Comparison of ENCODE assay signal across 13 cellular contexts in the genomic region with DNA sequence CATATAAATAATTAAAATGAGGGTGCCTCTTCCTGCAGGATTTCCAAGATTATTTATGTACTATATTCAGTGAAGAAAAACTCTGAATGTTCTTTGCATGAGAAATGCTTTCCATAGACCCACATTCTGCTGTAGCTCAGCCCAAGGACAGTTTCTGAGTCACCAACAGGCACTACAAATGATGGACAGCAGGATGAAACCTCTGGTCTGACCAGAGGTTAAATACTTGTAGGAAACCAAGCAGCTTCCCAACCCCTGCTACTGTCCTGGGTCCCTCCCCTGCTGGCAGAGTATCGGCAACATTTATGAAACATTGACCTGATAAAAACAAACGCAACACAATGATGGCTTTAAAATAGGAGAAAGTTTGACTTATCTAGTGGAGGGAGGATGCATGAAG.
"Had no signal": no experiment of that assay in that cellular context is flagged by ENCODE, and none has a peak within 500 bp of the region (broad histone marks: within the 10 kb centered on the region; RNA-seq: fewer than 3 reads in every experiment).

No MANE protein-coding gene starts in this region.

- H3K9me3 ChIP-seq: breast epithelium, right atrium auricular region, upper lobe of left lung had no signal

- H3K27ac Mint-ChIP-seq: activated CD4-positive, alpha-beta T cell treated with anti-CD3 and anti-CD28 coated beads, Interleukin-2, amount 10 ng/mL, durations not matched to agents 7 days and 5 days; activated naive CD4-positive, alpha-beta T cell treated with anti-CD3 and anti-CD28 coated beads, Interleukin-2, amount 50 U/mL, for 24 hours; memory B cell; stimulated activated naive B cell treated with anti-CD40 and anti-IgM and Interleukin-4, amounts not matched to agents 10 μg/mL and 1 μg/mL and 100 μg/mL, for 72 hours; T-helper 17 cell had no signal

- H3K27me3 ChIP-seq: breast epithelium, right atrium auricular region, upper lobe of left lung had no signal

- DNase-seq: activated CD4-positive, alpha-beta T cell treated with anti-CD3 and anti-CD28 coated beads, Interleukin-2, amount 10 ng/mL, durations not matched to agents 7 days and 5 days; activated CD4-positive, CD25-positive, alpha-beta regulatory T cell; activated effector memory CD4-positive, alpha-beta T cell treated with Interleukin-2 at 50 U/mL for 16 hours; amygdala; dermis blood vessel endothelial cell; stimulated activated naive B cell treated with anti-CD40 and anti-IgM and Interleukin-4, amounts not matched to agents 10 μg/mL and 1 μg/mL and 100 μg/mL, for 72 hours; T-helper 17 cell; upper lobe of left lung had no signal

- H3K36me3 Mint-ChIP-seq: activated naive CD4-positive, alpha-beta T cell treated with anti-CD3 and anti-CD28 coated beads, Interleukin-2, amount 50 U/mL, for 24 hours; memory B cell; stimulated activated naive B cell treated with anti-CD40 and anti-IgM and Interleukin-4, amounts not matched to agents 10 μg/mL and 1 μg/mL and 100 μg/mL, for 72 hours had no signal

- H3K4me3 ChIP-seq: breast epithelium, right atrium auricular region, upper lobe of left lung had no signal

- H3K4me1 ChIP-seq: breast epithelium, right atrium auricular region had no signal

- H3K9me3 Mint-ChIP-seq: activated CD4-positive, alpha-beta T cell treated with anti-CD3 and anti-CD28 coated beads, Interleukin-2, amount 10 ng/mL, durations not matched to agents 7 days and 5 days; activated naive CD4-positive, alpha-beta T cell treated with anti-CD3 and anti-CD28 coated beads, Interleukin-2, amount 50 U/mL, for 24 hours; memory B cell; stimulated activated naive B cell treated with anti-CD40 and anti-IgM and Interleukin-4, amounts not matched to agents 10 μg/mL and 1 μg/mL and 100 μg/mL, for 72 hours had no signal

- H3K4me3 Mint-ChIP-seq: activated CD4-positive, alpha-beta T cell treated with anti-CD3 and anti-CD28 coated beads, Interleukin-2, amount 10 ng/mL, durations not matched to agents 7 days and 5 days; activated naive CD4-positive, alpha-beta T cell treated with anti-CD3 and anti-CD28 coated beads, Interleukin-2, amount 50 U/mL, for 24 hours; memory B cell; stimulated activated naive B cell treated with anti-CD40 and anti-IgM and Interleukin-4, amounts not matched to agents 10 μg/mL and 1 μg/mL and 100 μg/mL, for 72 hours; T-helper 17 cell had no signal

- H3K36me3 ChIP-seq: breast epithelium, right atrium auricular region, upper lobe of left lung had no signal

- H3K27me3 Mint-ChIP-seq: activated CD4-positive, alpha-beta T cell treated with anti-CD3 and anti-CD28 coated beads, Interleukin-2, amount 10 ng/mL, durations not matched to agents 7 days and 5 days; activated naive CD4-positive, alpha-beta T cell treated with anti-CD3 and anti-CD28 coated beads, Interleukin-2, amount 50 U/mL, for 24 hours; memory B cell; stimulated activated naive B cell treated with anti-CD40 and anti-IgM and Interleukin-4, amounts not matched to agents 10 μg/mL and 1 μg/mL and 100 μg/mL, for 72 hours; T-helper 17 cell had no signal

- ATAC-seq: left lobe of liver; stimulated activated naive B cell treated with anti-CD40 and anti-IgM and Interleukin-4, amounts not matched to agents 10 μg/mL and 1 μg/mL and 100 μg/mL, for 72 hours; T-helper 17 cell had no signal

- H3K4me1 Mint-ChIP-seq: activated CD4-positive, alpha-beta T cell treated with anti-CD3 and anti-CD28 coated beads, Interleukin-2, amount 10 ng/mL, durations not matched to agents 7 days and 5 days; activated naive CD4-positive, alpha-beta T cell treated with anti-CD3 and anti-CD28 coated beads, Interleukin-2, amount 50 U/mL, for 24 hours; memory B cell; stimulated activated naive B cell treated with anti-CD40 and anti-IgM and Interleukin-4, amounts not matched to agents 10 μg/mL and 1 μg/mL and 100 μg/mL, for 72 hours; T-helper 17 cell had no signal

- H3K27ac ChIP-seq: breast epithelium, right atrium auricular region, upper lobe of left lung had no signal
